ENCODE assay signal across 7 cellular contexts in genomic region chr7:65059247-65059646, GRCh38. TPM values are rescaled to one million over a fixed set of nuclear protein-coding genes. Genes with fewer than 3 reads are reported as not detected.
DNase-seq lines count a peak whose midpoint lies in the region; ATAC-seq, FAIRE-seq and TF ChIP-seq lines count a peak whose summit lies in the region.
"Not testable (repeated sequence)": the region's sequence is repeated elsewhere in the genome, so short reads cannot be mapped to it uniquely, and the experiment has no call there.

No MANE protein-coding gene starts in this region.

- RAD21 ChIA-PET in GM12878 (lab: Charles Lee; ENCODE audit: unreplicated experiment): not testable (repeated sequence)

- 100% methylated on average over 1 of the region's 1 CpG for WGBS in GM12878 (ENCODE audit: insufficient coverage, insufficient replicate concordance, low lambda C conversion rate, missing lambda C conversion rate)

- H2AFZ ChIP-seq in GM12878 (ENCODE audit: control insufficient read depth, low read depth, low read length): not testable (repeated sequence)

- not testable (repeated sequence) for H3K4me3 ChIP-seq in GM12878

- not testable (repeated sequence) for H3K9me3 ChIP-seq in GM12878 (replicated peaks; ENCODE audit: control insufficient read depth, insufficient read depth, low read length)

- H3K4me1 ChIP-seq in GM12878 (ENCODE audit: control insufficient read depth, insufficient read depth, low read length): not testable (repeated sequence)

- CTCF ChIA-PET in GM12878 (lab: Yijun Ruan, JAX): not testable (repeated sequence)

- DNase-seq in GM12878 (ENCODE audit: low read depth, low spot score): not testable (repeated sequence)

- intact Hi-C loops in GM12878 (cut with micrococcal nuclease; ENCODE audit: unreplicated experiment): not testable (repeated sequence)

- not testable (repeated sequence) for FAIRE-seq in GM12878 (lab: Jason Lieb, UNC)

- not testable (repeated sequence) for TF ChIP-seq POLR2A in GM12878 (IDR thresholded peaks at IDR 0.05; ENCODE audit: low read depth, low read length)

- H4K20me1 ChIP-seq in GM12878 (ENCODE audit: control insufficient read depth, insufficient read depth): not testable (repeated sequence)

- in situ Hi-C loops in GM12878 (cut with MboI): not testable (repeated sequence)

- not testable (repeated sequence) for TF ChIP-seq EP300 in GM12878 (IDR thresholded peaks at IDR 0.05; ENCODE audit: borderline replicate concordance in 1 of 2, control insufficient read depth in 1 of 2, low read depth in 2 of 2, low read length in 2 of 2)

- not testable (repeated sequence) for BruUV-seq in GM12878 (replicated peaks; lab: Mats Ljungman, UMichigan)

- H3K4me2 ChIP-seq in GM12878 (ENCODE audit: control insufficient read depth, insufficient read depth): not testable (repeated sequence)

- POLR2A ChIA-PET in GM12878 (lab: Charles Lee): interaction anchor here (0.6 kb wide), 1 partner anchor 13 kb away, joined by 4 read pairs; no protein-coding TSS in a partner anchor

- SMC1A ChIA-PET in GM12878 (lab: Charles Lee; ENCODE audit: uncharacterized antibody, unreplicated experiment): not testable (repeated sequence)

- H3K27me3 ChIP-seq in GM12878 (replicated peaks in 1 of 2; ENCODE audit: control insufficient read depth in 2 of 2, insufficient read depth in 2 of 2, low read length in 1 of 2): not testable (repeated sequence)

- not testable (repeated sequence) for H3K9ac ChIP-seq in GM12878 (ENCODE audit: control insufficient read depth, insufficient read depth, low read length)

- not testable (repeated sequence) for H3K79me2 ChIP-seq in GM12878 (ENCODE audit: control insufficient read depth, insufficient read depth, low read length)

- TF ChIP-seq CTCF in GM12878 (IDR thresholded peaks at IDR 0.05 in 2 of 3, conservative IDR thresholded peaks at IDR 0.05 in 1 of 3; ENCODE audit: control insufficient read depth in 2 of 3, extremely low read depth in 1 of 3, insufficient read depth in 1 of 3, low read depth in 3 of 3, low read length in 3 of 3): not testable (repeated sequence)

- H3K36me3 ChIP-seq in GM12878 (ENCODE audit: control insufficient read depth in 2 of 2, insufficient read depth in 2 of 2, low read length in 1 of 2): not testable (repeated sequence)

- H3K27ac ChIP-seq in GM12878 (ENCODE audit: control insufficient read depth, insufficient read depth): not testable (repeated sequence)

- TF ChIP-seq RAD21 in GM12878 (IDR thresholded peaks at IDR 0.05; ENCODE audit: insufficient read depth, low read depth, low read length): not testable (repeated sequence)

- peak; percentile 80 for ATAC-seq in GM18498 (IDR thresholded peaks at IDR 0.05; ENCODE audit: unreplicated experiment)
- ATAC-seq in GM18868 (IDR thresholded peaks at IDR 0.05; ENCODE audit: unreplicated experiment): peak; percentile 55
- peak; percentile 61 for ATAC-seq in GM19463 (IDR thresholded peaks at IDR 0.05; ENCODE audit: unreplicated experiment)
- ATAC-seq in HG02610 (IDR thresholded peaks at IDR 0.05; ENCODE audit: unreplicated experiment): peak; percentile 53
- peak; percentile 63 for ATAC-seq in HG02798 (IDR thresholded peaks at IDR 0.05; ENCODE audit: poor library complexity, unreplicated experiment)
- peak; percentile 58 for ATAC-seq in HG03159 (IDR thresholded peaks at IDR 0.05; ENCODE audit: unreplicated experiment)
- ATAC-seq in GM12878: peak; percentile 54

RNA-seq across cellular contexts. Expression of gene ERV3-1, which starts 52.8 kb away (rescaled TPM):
- 109 and 115 TPM in 2 replicates for total RNA-seq in GM12878 (2013; cell fraction: nucleolus; rRNA removed)
- 18.4 and 20.3 TPM in 2 replicates for total RNA-seq in GM12878 (2014; rRNA removed)
- 15.1 and 16.3 TPM in 2 replicates for total RNA-seq in GM12878 (2014; rRNA removed; fragmentation: Illumina TruSeq; extraction: Trizol)
- total RNA-seq in GM12878 (2021): 12.5 and 14.6 TPM in 2 replicates
- 33.2 TPM for polyA plus RNA-seq in GM12878 (2011; ENCODE audit: low read depth)
- 23.4 and 26.1 TPM in 2 replicates for polyA plus RNA-seq in GM12878 (2011; rRNA removed)
- 9.5 and 13.4 TPM in 2 replicates for polyA plus RNA-seq in GM12878 (2011; cell fraction: cytosol; rRNA removed)
- 48.9 and 59.7 TPM in 2 replicates for polyA plus RNA-seq in GM12878 (2011; cell fraction: nucleus; rRNA removed)
- 12.0 and 12.3 TPM in 2 replicates for polyA plus RNA-seq in GM12878 (2012)
- 19.2 and 23.7 TPM in 2 replicates for polyA plus RNA-seq in GM12878 (2014; fragmentation: Illumina TruSeq; extraction: Trizol)
- 10 to 100 TPM in 1 of 2 experiments, 1 to 10 TPM in 1; 9.4 to 11.7 TPM for polyA plus RNA-seq in GM12878 (2014; fragmentation: Nextera tagmentation; extraction: Ambion mirVana)
- 14.4 and 16.1 TPM in 2 replicates for polyA plus RNA-seq in GM12878 (2014; rRNA removed)
- polyA plus RNA-seq in GM12878 (2016; fragmentation: Nextera tagmentation; extraction: Ambion mirVana): 10 to 100 TPM; 15.0 to 17.7 TPM
- 17.3 and 19.1 TPM in 2 replicates for polyA minus RNA-seq in GM12878 (2011; rRNA and poly(A)+ RNA removed)
- polyA minus RNA-seq in GM12878 (2011; cell fraction: cytosol; rRNA and poly(A)+ RNA removed): 6.8 and 7.1 TPM in 2 replicates
- 38.8 and 52.4 TPM in 2 replicates for polyA minus RNA-seq in GM12878 (2011; cell fraction: nucleus; rRNA and poly(A)+ RNA removed)
